In genomic region chr7:52609511-52609910, GRCh38 we compare ENCODE assay signal across 25 cellular contexts.
"Had no signal": no experiment of that assay in that cellular context is flagged by ENCODE, and none has a peak within 500 bp of the region (broad histone marks: within the 10 kb centered on the region; RNA-seq: fewer than 3 reads in every experiment).

No MANE protein-coding gene starts in this region.

- FAIRE-seq: endometrium, islet of Langerhans, keratinocyte had no signal

- ATAC-seq: effector memory CD8-positive, alpha-beta T cell; esophagus mucosa; gastrocnemius medialis; heart right ventricle; left colon; left lobe of liver; lower lobe of right lung; mucosa of descending colon had no signal

- H3K27me3 ChIP-seq: colonic mucosa, esophagus squamous epithelium, gastrocnemius medialis, heart right ventricle had no signal

- H3K9me3 ChIP-seq: colonic mucosa, esophagus squamous epithelium, gastrocnemius medialis, lower lobe of right lung, mucosa of descending colon had no signal

- H3K4me3 ChIP-seq: colonic mucosa, esophagus squamous epithelium, gastrocnemius medialis, heart right ventricle, left ventricle myocardium inferior, lower lobe of right lung, mucosa of descending colon had no signal

- DNase-seq: colonic mucosa; cortex of kidney; effector CD8-positive, alpha-beta T cell; effector memory CD8-positive, alpha-beta T cell; endodermal cell; erythroblast; esophagus squamous epithelium; foreskin fibroblast; foreskin melanocyte; gastrocnemius medialis; glutamatergic neuron; head of caudate nucleus; heart right ventricle; hippocampal formation; left colon; left ventricle myocardium inferior; lower lobe of right lung; mesenchymal stem cell; mucosa of descending colon had no signal

- H3K36me3 ChIP-seq: colonic mucosa, esophagus squamous epithelium, gastrocnemius medialis, heart right ventricle, left ventricle myocardium inferior, lower lobe of right lung had no signal

- H3K27ac ChIP-seq: colonic mucosa, epithelial cell of prostate, esophagus squamous epithelium, gastrocnemius medialis, heart right ventricle, left ventricle myocardium inferior, lower lobe of right lung had no signal

- H3K4me1 ChIP-seq: colonic mucosa, esophagus squamous epithelium, gastrocnemius medialis, heart right ventricle, left ventricle myocardium inferior, lower lobe of right lung had no signal
